Comparison of ENCODE assay signal across 18 cellular contexts in genomic region chr10:97468162-97468561, GRCh38. TPM values are rescaled to one million over a fixed set of nuclear protein-coding genes. Genes with fewer than 3 reads are reported as not detected.
A peak's percentile ranks its signal among the peaks of the same experiment; 100 is the strongest.
DNase-seq lines count a peak whose midpoint lies in the region; ATAC-seq, FAIRE-seq and TF ChIP-seq lines count a peak whose summit lies in the region.
"Had no signal": no experiment of that assay in that cellular context is flagged by ENCODE, and none has a peak within 500 bp of the region (broad histone marks: within the 10 kb centered on the region; RNA-seq: fewer than 3 reads in every experiment).

No MANE protein-coding gene starts in this region.

- no peaks in the 10 kb centered on the region for H3K27me3 Mint-ChIP-seq in natural killer cell treated with Interleukin-12 subunit alpha and Interleukin-12 subunit beta and Interleukin-15 and Interleukin-18, amount 100 ng/mL, for 72 hours
- H3K27me3 Mint-ChIP-seq: B cell had no signal

- intact Hi-C loops in lower lobe of right lung (cut with DNase I): loop anchor here (10.0 kb wide), 1 partner anchor 87 kb away; no protein-coding TSS in a partner anchor

- CTCF ChIA-PET in HEK293 (lab: Yijun Ruan, JAX): interaction anchor here (8.2 kb wide), 1 partner anchor 85 kb away, joined by 81 read pairs; no protein-coding TSS in a partner anchor

- no peaks in the 10 kb centered on the region for H3K9me3 Mint-ChIP-seq in natural killer cell treated with Interleukin-12 subunit alpha and Interleukin-12 subunit beta and Interleukin-15 and Interleukin-18, amount 100 ng/mL, for 72 hours
- H3K9me3 Mint-ChIP-seq: nephron had no signal

- H3K36me3 ChIP-seq in HEK293 (ENCODE audit: control insufficient read depth in 2 of 2, insufficient read depth in 1 of 2, low read length in 2 of 2) (peaks cover 61 to 93% of the 10 kb centered on the region in 2 experiments), lower lobe of right lung (peaks cover 100% of the 10 kb centered on the region)

- no peak overlapping the region for H3K4me3 Mint-ChIP-seq in natural killer cell treated with Interleukin-12 subunit alpha and Interleukin-12 subunit beta and Interleukin-15 and Interleukin-18, amount 100 ng/mL, for 72 hours
- H3K4me3 Mint-ChIP-seq: B cell, nephron had no signal

- peak; percentile 69 for FAIRE-seq in GM12891 (lab: Jason Lieb, UNC)
- FAIRE-seq: D721Med had no signal

- H3K27ac ChIP-seq in HEK293 (ENCODE audit: extremely low read depth, low read depth, low read length) (no peak overlapping the region), lower lobe of right lung (peak overlapping the region; percentile 80)
- H3K27ac ChIP-seq: psoas muscle, SJCRH30 had no signal

- no peaks in the 10 kb centered on the region for H3K27me3 ChIP-seq in lower lobe of right lung (ENCODE audit: low read depth)
- H3K27me3 ChIP-seq: SJCRH30 had no signal

- H3K9me3 ChIP-seq in HEK293 (ENCODE audit: control insufficient read depth, insufficient read depth, low read depth, low read length) (no peaks in the 10 kb centered on the region), lower lobe of right lung (no peaks in the 10 kb centered on the region)
- H3K9me3 ChIP-seq: psoas muscle, SJCRH30 had no signal

- TF ChIP-seq CTCF in HEK293 (tag by site-specific recombination; IDR thresholded peaks at IDR 0.05): no peak
- no peak for TF ChIP-seq CTCF in lower lobe of right lung (IDR thresholded peaks at IDR 0.05)

- no peak for TF ChIP-seq POLR2A in GM12891 (IDR thresholded peaks at IDR 0.05; ENCODE audit: low read depth, low read length)

- DNase-seq in GM12891 (ENCODE audit: insufficient read length, low spot score): no peak
- peak; percentile 93 for DNase-seq in RPMI8226
- DNase-seq in lower lobe of right lung: no peak
- DNase-seq in natural killer cell treated with Interleukin-12 subunit alpha and Interleukin-12 subunit beta and Interleukin-15 and Interleukin-18, amount 100 ng/mL, for 72 hours (ENCODE audit: low spot score): no peak
- no peak for DNase-seq in left lobe of liver (ENCODE audit: low spot score)
- DNase-seq in activated gamma-delta T cell treated with Interleukin-2 at 50 U/mL for 16 hours: no peak
- DNase-seq: activated CD4-positive, alpha-beta T cell treated with anti-CD3 and anti-CD28 coated beads for 4 hours; caudate nucleus; effector memory CD4-positive, alpha-beta T cell; NCI-H187; psoas muscle; SJCRH30; stimulated activated CD4-positive, alpha-beta T cell treated with anti-CD3 and anti-CD28 coated beads, Interleukin-12 subunit alpha, Interleukin-12 subunit beta, amount 100 ng/mL, for 4 hours; T-helper 9 cell had no signal

- no peaks in the 10 kb centered on the region for H3K4me1 ChIP-seq in HEK293 (ENCODE audit: control insufficient read depth, insufficient read depth, low read length)
- H3K4me1 ChIP-seq in lower lobe of right lung: peaks cover 33% of the 10 kb centered on the region

- no peak for ATAC-seq in lower lobe of right lung
- ATAC-seq in natural killer cell treated with Interleukin-12 subunit alpha and Interleukin-12 subunit beta and Interleukin-15 and Interleukin-18, amount 100 ng/mL, for 72 hours: no peak
- no peak for ATAC-seq in left lobe of liver
- ATAC-seq: psoas muscle had no signal

- peaks cover 13% of the 10 kb centered on the region for H3K36me3 Mint-ChIP-seq in natural killer cell treated with Interleukin-12 subunit alpha and Interleukin-12 subunit beta and Interleukin-15 and Interleukin-18, amount 100 ng/mL, for 72 hours

- POLR2A ChIA-PET in HEK293 (lab: Yijun Ruan, JAX): no interaction called here

- H3K27ac Mint-ChIP-seq in natural killer cell treated with Interleukin-12 subunit alpha and Interleukin-12 subunit beta and Interleukin-15 and Interleukin-18, amount 100 ng/mL, for 72 hours: no peak overlapping the region
- H3K27ac Mint-ChIP-seq: B cell, nephron had no signal

- H3K4me3 ChIP-seq in HEK293 (ENCODE audit: low read depth, low read length): no peak overlapping the region
- H3K4me3 ChIP-seq in lower lobe of right lung: no peak overlapping the region
- H3K4me3 ChIP-seq: psoas muscle, SJCRH30 had no signal

- H3K4me1 Mint-ChIP-seq in natural killer cell treated with Interleukin-12 subunit alpha and Interleukin-12 subunit beta and Interleukin-15 and Interleukin-18, amount 100 ng/mL, for 72 hours (ENCODE audit: low read depth in 2 of 2): peaks cover 0 to 3% of the 10 kb centered on the region in 2 donors
- H3K4me1 Mint-ChIP-seq: B cell had no signal

TF ChIP-seq in GM12891, 5 proteins besides CTCF, POLR2A, EP300 and RAD21:
- TF ChIP-seq TAF1 (IDR thresholded peaks at IDR 0.05; ENCODE audit: low read depth, low read length) (no peak), POU2F2 (IDR thresholded peaks at IDR 0.05; ENCODE audit: low read depth, low read length) (no peak), POLR2AphosphoS5 (IDR thresholded peaks at IDR 0.05; ENCODE audit: low read depth, low read length) (no peak)

TF ChIP-seq in HEK293, 187 proteins besides CTCF, POLR2A, EP300 and RAD21:
- TF ChIP-seq SCRT1 (tag by site-specific recombination; IDR thresholded peaks at IDR 0.05; ENCODE audit: borderline replicate concordance) (0 out of 2 replicates have a peak, but pooled peaks have one; percentile 39), ZNF560 (tag by site-specific recombination; IDR thresholded peaks at IDR 0.05; ENCODE audit: borderline replicate concordance) (no peak), SETDB1 (IDR thresholded peaks at IDR 0.05; ENCODE audit: insufficient read length, low read length) (no peak), ZNF23 (tag by site-specific recombination; IDR thresholded peaks at IDR 0.05; ENCODE audit: borderline replicate concordance) (no peak), ZFP69B (tag by site-specific recombination; IDR thresholded peaks at IDR 0.05) (no peak), SCRT2 (tag by site-specific recombination; IDR thresholded peaks at IDR 0.05) (peak; percentile 75), ZBTB49 (tag by site-specific recombination; IDR thresholded peaks at IDR 0.05; ENCODE audit: low read depth) (no peak), ZNF664 (tag by site-specific recombination; IDR thresholded peaks at IDR 0.05) (no peak)

RNA-seq across cellular contexts. Expression of gene ZDHHC16, which starts 22.2 kb away (rescaled TPM):
- 17.7 TPM for polyA plus RNA-seq in GM12891 (2012; ENCODE audit: low read depth, missing spikeins)
- total RNA-seq in lower lobe of right lung (56.5 TPM), left lobe of liver (25.2 TPM)
- total RNA-seq in natural killer cell treated with Interleukin-12 subunit alpha and Interleukin-12 subunit beta and Interleukin-15 and Interleukin-18, amount 100 ng/mL, for 72 hours: 10 to 100 TPM; 43.6 to 61.2 TPM

RNA-seq across cellular contexts. Expression of gene EXOSC1, which starts 22.4 kb away (rescaled TPM):
- 64.3 TPM for polyA plus RNA-seq in GM12891 (2012; ENCODE audit: low read depth, missing spikeins)
- total RNA-seq in lower lobe of right lung: 31.0 TPM
- 10 to 100 TPM; 51.0 to 64.5 TPM for total RNA-seq in natural killer cell treated with Interleukin-12 subunit alpha and Interleukin-12 subunit beta and Interleukin-15 and Interleukin-18, amount 100 ng/mL, for 72 hours
- 10.3 TPM for total RNA-seq in left lobe of liver

RNA-seq across cellular contexts. Expression of gene MMS19, which starts 30.1 kb away (rescaled TPM):
- 49.1 TPM for polyA plus RNA-seq in GM12891 (2012; ENCODE audit: low read depth, missing spikeins)
- total RNA-seq in lower lobe of right lung: 65.5 TPM
- total RNA-seq in natural killer cell treated with Interleukin-12 subunit alpha and Interleukin-12 subunit beta and Interleukin-15 and Interleukin-18, amount 100 ng/mL, for 72 hours: 10 to 100 TPM; 66.3 to 95.6 TPM
- 20.7 TPM for total RNA-seq in left lobe of liver

RNA-seq across cellular contexts. Expression of gene UBTD1, which starts 30.6 kb away (rescaled TPM):
- 0.82 TPM for polyA plus RNA-seq in GM12891 (2012; ENCODE audit: low read depth, missing spikeins)
- total RNA-seq in lower lobe of right lung: 37.7 TPM
- total RNA-seq in natural killer cell treated with Interleukin-12 subunit alpha and Interleukin-12 subunit beta and Interleukin-15 and Interleukin-18, amount 100 ng/mL, for 72 hours: 1 to 10 TPM; 3.3 to 5.6 TPM
- total RNA-seq in left lobe of liver: 7.1 TPM

RNA-seq across cellular contexts. Expression of gene PGAM1, which starts 42.2 kb away (rescaled TPM):
- polyA plus RNA-seq in GM12891 (2012; ENCODE audit: low read depth, missing spikeins): 863 TPM
- total RNA-seq in lower lobe of right lung: 133 TPM
- 100 to 1,000 TPM; 546 to 554 TPM for total RNA-seq in natural killer cell treated with Interleukin-12 subunit alpha and Interleukin-12 subunit beta and Interleukin-15 and Interleukin-18, amount 100 ng/mL, for 72 hours
- 151 TPM for total RNA-seq in left lobe of liver
